In the genomic region with DNA sequence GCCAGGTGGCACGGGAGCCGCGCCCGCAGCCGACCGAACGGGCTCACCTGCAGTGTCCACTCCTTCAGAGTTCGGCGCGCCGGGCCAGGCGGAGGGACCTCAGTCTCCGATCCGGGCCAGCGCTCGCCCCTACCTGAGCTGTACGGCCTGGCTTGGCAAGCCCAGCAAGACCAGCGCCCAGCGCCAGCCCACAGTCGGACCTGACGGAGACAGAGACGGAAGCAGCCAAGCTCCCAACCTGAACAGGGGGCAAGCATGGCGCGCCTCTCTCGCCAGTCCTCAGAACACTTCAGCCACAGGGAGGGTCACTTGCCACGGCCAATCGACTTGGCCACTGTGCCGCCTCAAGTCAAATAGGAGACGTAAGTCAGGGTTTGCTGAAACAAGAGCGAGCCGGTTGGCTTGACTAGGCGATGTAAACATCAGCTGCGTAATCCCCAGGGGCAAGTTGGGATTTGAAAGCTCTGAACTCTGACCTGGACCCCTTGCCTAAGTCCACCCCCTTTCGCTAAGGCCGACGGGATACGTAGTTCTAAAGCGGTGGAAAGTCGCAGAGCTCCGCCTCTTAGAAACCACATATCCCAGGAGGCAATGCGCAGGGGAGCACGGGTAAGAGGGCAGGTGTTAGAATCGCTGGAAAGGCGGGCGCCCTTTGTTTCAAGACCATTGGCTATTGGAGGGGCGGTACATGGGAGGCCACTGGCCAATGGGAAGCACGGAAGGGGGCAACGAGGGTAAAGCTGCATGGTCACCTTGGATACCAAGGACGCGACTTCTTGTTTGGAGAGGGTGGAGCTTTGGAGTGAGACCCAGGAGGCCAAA, we compare ENCODE assay signal across 8 cellular contexts. TPM values are rescaled to one million over a fixed set of nuclear protein-coding genes. Genes with fewer than 3 reads are reported as not detected.
DNase-seq lines count a peak whose midpoint lies in the region; ATAC-seq, FAIRE-seq and TF ChIP-seq lines count a peak whose summit lies in the region.
"Not testable (repeated sequence)": the region's sequence is repeated elsewhere in the genome, so short reads cannot be mapped to it uniquely, and the experiment has no call there.

CCDC146 (plus strand) TSS at position 756 of the 822 bp plus-strand sequence. CDS start 45,054 bp downstream, outside the sequence.

- not testable (repeated sequence) for H3K9me3 Mint-ChIP-seq in mesothelial cell of epicardium

- not testable (repeated sequence) for TF ChIP-seq POLR2A in endothelial cell of umbilical vein (IDR thresholded peaks at IDR 0.05; ENCODE audit: low read depth, low read length)

- dilution Hi-C loops in endothelial cell of umbilical vein (cut with MboI; ENCODE audit: extremely low pct_ligation_motif_present, low sequenced_read_pairs): not testable (repeated sequence)

- not testable (repeated sequence) for H4K20me1 ChIP-seq in OCI-LY1 (ENCODE audit: insufficient read depth, low read length); endothelial cell of umbilical vein (replicated peaks; ENCODE audit: control insufficient read depth, extremely low read depth, insufficient read depth, low read length)

- TF ChIP-seq CTCF in OCI-LY1 (IDR thresholded peaks at IDR 0.05; ENCODE audit: low read length); endothelial cell of umbilical vein (IDR thresholded peaks at IDR 0.05; ENCODE audit: extremely low read depth in 1 of 2, insufficient read depth in 1 of 2, low read depth in 1 of 2, low read length in 2 of 2); mesothelial cell of epicardium (IDR thresholded peaks at IDR 0.05; ENCODE audit: unreplicated experiment): not testable (repeated sequence)

- H3K4me2 ChIP-seq in OCI-LY1 (ENCODE audit: low read length): peak within 1 kb of the TSS; percentile 85
- peak within 1 kb of the TSS; percentile 65 for H3K4me2 ChIP-seq in endothelial cell of umbilical vein (ENCODE audit: insufficient read depth, low read length)

- not testable (repeated sequence) for H3K36me3 Mint-ChIP-seq in mesothelial cell of epicardium

- peaks cover 18% of the 10 kb centered on the region for H3K4me1 ChIP-seq in OCI-LY1 (ENCODE audit: insufficient read depth, low read length, severe bottlenecking)
- not testable (repeated sequence) for H3K4me1 ChIP-seq in endothelial cell of umbilical vein (ENCODE audit: control insufficient read depth, extremely low read depth, insufficient read depth, low read length)

- CTCF ChIA-PET in endothelial cell of umbilical vein (lab: Charles Lee): interaction anchor here (1.2 to 1.6 kb wide), 5 partner anchors 9 to 210 kb away, joined by 6 to 38 read pairs (median 8); no protein-coding TSS in a partner anchor

- POLR2A ChIA-PET in endothelial cell of umbilical vein (lab: Charles Lee): interaction anchor here (0.7 to 1.2 kb wide), 2 partner anchors 9 to 210 kb away, joined by 3 read pairs; no protein-coding TSS in a partner anchor

- H3K9me2 ChIP-seq in OCI-LY1 (ENCODE audit: low read depth, low read length): not testable (repeated sequence)

- peak; percentile 86 for DNase-seq in D341Med (ENCODE audit: low spot score)
- peak; percentile 42 for DNase-seq in HuH-7.5 (ENCODE audit: low spot score)
- peak; percentile 92 for DNase-seq in activated CD8-positive, alpha-beta memory T cell treated with anti-CD3 and anti-CD28 coated beads, Interleukin-2, amount 50 U/mL, for 48 hours
- peak; percentile 99 for DNase-seq in endothelial cell of umbilical vein (ENCODE audit: low read depth, low spot score)
- DNase-seq in mesothelial cell of epicardium (ENCODE audit: low spot score in 2 of 2, unreplicated experiment in 2 of 2): peak; percentile 86 to 89
- peak; percentile 73 for DNase-seq in stimulated activated CD8-positive, alpha-beta memory T cell treated with anti-CD3 and anti-CD28 coated beads, Interleukin-15, amount 100 ng/mL, for 24 hours (ENCODE audit: low read depth)

- peak; percentile 99 for ATAC-seq in GM21529 (IDR thresholded peaks at IDR 0.05; ENCODE audit: unreplicated experiment)

- intact Hi-C loops in endothelial cell of umbilical vein (cut with micrococcal nuclease): loop anchor here (1.0 to 5.0 kb wide), 3 partner anchors 125 to 415 kb away; partner anchors contain the start of gene PTPN12

- peak; percentile 92 for FAIRE-seq in endothelial cell of umbilical vein (lab: Jason Lieb, UNC)

- not testable (repeated sequence) for H3F3A ChIP-seq in OCI-LY1 (ENCODE audit: insufficient read depth, low read length)

- not testable (repeated sequence) for H3K79me2 ChIP-seq in OCI-LY1 (ENCODE audit: insufficient read depth, low read length); endothelial cell of umbilical vein (ENCODE audit: control insufficient read depth, insufficient read depth, low read length)

- H3K4me3 Mint-ChIP-seq in mesothelial cell of epicardium: peak within 1 kb of the TSS; percentile 84

- BruUV-seq in endothelial cell of umbilical vein (replicated peaks; lab: Mats Ljungman, UMichigan): not testable (repeated sequence)

- peaks cover 10% of the 10 kb centered on the region for H3K4me1 Mint-ChIP-seq in mesothelial cell of epicardium

- H2AFZ ChIP-seq in OCI-LY1 (ENCODE audit: low read length): 0 out of 2 replicates have a peak within 1 kb of the TSS, but pooled peaks have one; percentile 24
- H2AFZ ChIP-seq in endothelial cell of umbilical vein (ENCODE audit: low read depth, low read length): peak within 1 kb of the TSS; percentile 86

- peak within 1 kb of the TSS; percentile 76 for H3K4me3 ChIP-seq in OCI-LY1 (ENCODE audit: low read depth, low read length, poor library complexity, severe bottlenecking)
- peak within 1 kb of the TSS; percentile 20 to 71 (median 59) for H3K4me3 ChIP-seq in endothelial cell of umbilical vein (replicated peaks in 1 of 3; ENCODE audit: insufficient read depth in 1 of 3, low read depth in 1 of 3, low read length in 3 of 3)

- not testable (repeated sequence) for H3K9me1 ChIP-seq in endothelial cell of umbilical vein (replicated peaks; ENCODE audit: control insufficient read depth, extremely low read depth, insufficient read depth, low read length)

- peak within 1 kb of the TSS; percentile 64 for H3K9ac ChIP-seq in OCI-LY1 (ENCODE audit: low read length)
- H3K9ac ChIP-seq in endothelial cell of umbilical vein (replicated peaks; ENCODE audit: extremely low read depth, insufficient read depth, low read length): not testable (repeated sequence)

- H3K27me3 Mint-ChIP-seq in mesothelial cell of epicardium (ENCODE audit: low read depth): not testable (repeated sequence)

- not testable (repeated sequence) for H3K27ac ChIP-seq in OCI-LY1 (ENCODE audit: low read depth, low read length, poor library complexity, severe bottlenecking); endothelial cell of umbilical vein (ENCODE audit: insufficient read depth, low read depth, low read length)

- H3K27me3 ChIP-seq in OCI-LY1 (ENCODE audit: insufficient read depth, low read length); endothelial cell of umbilical vein (ENCODE audit: control insufficient read depth in 2 of 2, insufficient read depth in 2 of 2, low read length in 2 of 2): not testable (repeated sequence)

- not testable (repeated sequence) for H3K9me3 ChIP-seq in OCI-LY1 (ENCODE audit: low read length); endothelial cell of umbilical vein (replicated peaks; ENCODE audit: control insufficient read depth, insufficient read depth, low read length)

- H3K27ac Mint-ChIP-seq in mesothelial cell of epicardium: peak within 1 kb of the TSS; percentile 66

- not testable (repeated sequence) for H3K36me3 ChIP-seq in OCI-LY1 (ENCODE audit: insufficient read depth, low read length); endothelial cell of umbilical vein (ENCODE audit: control insufficient read depth in 2 of 2, extremely low read depth in 1 of 2, insufficient read depth in 2 of 2, low read length in 2 of 2)

RNA-seq across cellular contexts. Expression of gene CCDC146, which starts in this region (rescaled TPM):
- total RNA-seq in endothelial cell of umbilical vein (2.2 and 2.6 TPM in 2 replicates), mesothelial cell of epicardium (9.2 to 13.9 TPM (median 12.1 TPM) in 3 replicates)
- 0.65 and 1.5 TPM in 2 replicates for polyA plus RNA-seq in endothelial cell of umbilical vein
- polyA plus RNA-seq in endothelial cell of umbilical vein (2011; cell fraction: cytosol; rRNA removed): 0.72 and 1.3 TPM in 2 replicates
- 7.1 and 9.4 TPM in 2 replicates for polyA plus RNA-seq in endothelial cell of umbilical vein (2011; cell fraction: nucleus; rRNA removed)
- polyA plus RNA-seq in endothelial cell of umbilical vein (2012): 1.1 and 1.8 TPM in 2 replicates
- 0.83 and 3.5 TPM in 2 replicates for polyA minus RNA-seq in endothelial cell of umbilical vein
- polyA minus RNA-seq in endothelial cell of umbilical vein (2011; cell fraction: cytosol; rRNA and poly(A)+ RNA removed): not detected
- 3.4 and 6.8 TPM in 2 replicates for polyA minus RNA-seq in endothelial cell of umbilical vein (2011; cell fraction: nucleus; rRNA and poly(A)+ RNA removed)

Comparison
In these comparisons a context has a peak if more than half of its experiments do, and no peak if none do; other contexts are left out.
1. DNase-seq: peak in every context shown above with its lines; median percentile 99 in endothelial cell of umbilical vein; 92 in activated CD8-positive, alpha-beta memory T cell treated with anti-CD3 and anti-CD28 coated beads, Interleukin-2, amount 50 U/mL, for 48 hours; 88 in mesothelial cell of epicardium; 86 in D341Med; 73 in stimulated activated CD8-positive, alpha-beta memory T cell treated with anti-CD3 and anti-CD28 coated beads, Interleukin-15, amount 100 ng/mL, for 24 hours; 42 in HuH-7.5.